ENCODE assay signal across 27 cellular contexts in the genomic region with DNA sequence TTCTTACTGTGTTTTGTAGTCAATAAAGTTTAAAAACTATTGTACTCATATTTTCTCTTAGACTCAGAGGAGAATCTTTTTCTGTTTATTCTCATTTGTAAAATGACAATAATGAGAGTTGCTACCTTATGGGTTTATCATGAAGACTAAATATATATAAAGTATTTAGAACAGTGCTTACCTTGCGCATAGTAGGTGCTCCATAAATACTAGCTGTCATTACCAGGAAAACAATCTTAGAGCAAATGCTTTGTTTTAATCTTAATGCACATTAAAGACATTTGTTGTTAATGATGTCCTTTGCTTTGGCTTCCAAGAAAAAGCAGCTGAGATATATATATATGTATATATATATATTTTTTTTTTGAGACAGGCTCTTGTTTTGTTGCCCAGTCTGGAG.
"Had no signal": no experiment of that assay in that cellular context is flagged by ENCODE, and none has a peak within 500 bp of the region (broad histone marks: within the 10 kb centered on the region; RNA-seq: fewer than 3 reads in every experiment).

No MANE protein-coding gene starts in this region.

- H3K4me3 ChIP-seq: stomach, suprapubic skin, testis, thoracic aorta, thyroid gland, tibial artery, tibial nerve, transverse colon, upper lobe of left lung, upper lobe of right lung, uterus, vagina had no signal

- H3K9me3 ChIP-seq: stomach, suprapubic skin, testis, thoracic aorta, thyroid gland, tibial artery, tibial nerve, transverse colon, upper lobe of left lung, upper lobe of right lung, uterus, vagina had no signal

- ATAC-seq: stimulated activated effector memory CD8-positive, alpha-beta T cell treated with anti-CD3 and anti-CD28 coated beads, Interleukin-12 subunit alpha, Interleukin-12 subunit beta, amount 100 ng/mL, for 72 hours; stimulated activated memory B cell treated with anti-CD40 and anti-IgM and Interleukin-4, amounts not matched to agents 10 μg/mL and 1 μg/mL and 100 μg/mL, for 72 hours; stimulated activated naive B cell treated with anti-CD40 and anti-IgM and Interleukin-4, amounts not matched to agents 10 μg/mL and 1 μg/mL and 100 μg/mL, for 72 hours; stimulated activated naive CD8-positive, alpha-beta T cell treated with anti-CD3 and anti-CD28 coated beads, Interleukin-15, amount 100 ng/mL, for 72 hours; stimulated activated naive CD8-positive, alpha-beta T cell treated with anti-CD3 and anti-CD28 coated beads, Interleukin-15, Interleukin-2, amounts not matched to agents 100 U/mL and 50 U/mL, for 24 hours; upper lobe of right lung had no signal

- H3K27me3 ChIP-seq: stomach, suprapubic skin, testis, thyroid gland, tibial artery, tibial nerve, transverse colon, upper lobe of left lung, upper lobe of right lung, uterus, vagina had no signal

- H3K4me1 ChIP-seq: suprapubic skin, testis, thyroid gland, tibial artery, tibial nerve, transverse colon, upper lobe of left lung, upper lobe of right lung, uterus, vagina had no signal

- DNase-seq: stimulated activated CD4-positive, alpha-beta T cell treated with anti-CD3 and anti-CD28 coated beads, Interleukin-2, amount 100 ng/mL, for 48 hours; stimulated activated CD4-positive, alpha-beta T cell treated with anti-CD3 and anti-CD28 coated beads, Interleukin-4, amount 100 ng/mL, for 1 hour; stimulated activated CD4-positive, alpha-beta T cell treated with anti-CD3 and anti-CD28 coated beads, Interleukin-4, amount 100 ng/mL, for 24 hours; stimulated activated CD4-positive, alpha-beta T cell treated with anti-CD3 and anti-CD28 coated beads, Interleukin-4, amount 100 ng/mL, for 4 hours; stimulated activated CD8-positive, alpha-beta memory T cell treated with anti-CD3 and anti-CD28 coated beads, Interleukin-4, amount 100 ng/mL, for 48 hours; stimulated activated naive B cell treated with anti-CD40 and anti-IgM and Interleukin-4, amounts not matched to agents 10 μg/mL and 1 μg/mL and 100 μg/mL, for 72 hours; stimulated activated naive CD4-positive, alpha-beta T cell; stimulated activated naive CD4-positive, alpha-beta T cell treated with Interleukin-2 at 50 U/mL for 16 hours; stimulated activated naive CD8-positive, alpha-beta T cell treated with anti-CD3 and anti-CD28 coated beads, Interleukin-15, amount 100 ng/mL, for 72 hours; stimulated activated naive CD8-positive, alpha-beta T cell treated with anti-CD3 and anti-CD28 coated beads, Interleukin-15, Interleukin-2, amounts not matched to agents 100 U/mL and 50 U/mL, for 24 hours; stomach; substantia nigra; testis; thyroid gland; tibial artery; transverse colon; trophoblast cell; upper lobe of left lung; upper lobe of right lung; uterus had no signal

- H3K36me3 ChIP-seq: thoracic aorta, thyroid gland, uterus, vagina had no signal

- H3K27ac ChIP-seq: stomach, suprapubic skin, testis, thoracic aorta, thyroid gland, tibial artery, tibial nerve, transverse colon, upper lobe of left lung, upper lobe of right lung, uterus, vagina had no signal

- FAIRE-seq: urothelium cell line had no signal
